Comparison of ENCODE assay signal across 27 cellular contexts in the genomic region with DNA sequence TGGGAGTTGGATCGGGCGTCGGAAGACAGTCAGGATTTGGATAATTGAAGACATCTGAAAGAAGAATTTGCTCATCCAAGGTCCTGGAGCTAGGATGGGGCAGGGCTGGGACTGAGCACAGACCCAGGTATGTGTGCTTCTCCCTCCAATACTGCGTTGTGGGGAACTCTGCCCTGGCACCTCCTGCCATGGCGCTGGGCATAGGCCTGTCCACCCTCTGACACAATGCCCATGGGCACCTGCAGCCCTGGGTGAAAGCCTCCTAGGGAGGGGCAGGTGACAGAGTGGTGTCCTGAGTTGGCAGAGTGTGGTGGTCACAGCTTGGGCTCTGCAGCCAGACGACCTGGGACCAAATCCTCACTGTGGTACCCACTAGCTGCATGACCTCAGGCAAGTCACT.
"Had no signal": no experiment of that assay in that cellular context is flagged by ENCODE, and none has a peak within 500 bp of the region (broad histone marks: within the 10 kb centered on the region; RNA-seq: fewer than 3 reads in every experiment).

No MANE protein-coding gene starts in this region.

- H3K27ac Mint-ChIP-seq: activated B cell treated with CpG ODN at 0.5 μM for 24 hours; activated CD8-positive, alpha-beta T cell treated with anti-CD3 and anti-CD28 coated beads for 36 hours; activated naive CD8-positive, alpha-beta T cell; activated T-helper 17 cell treated with anti-CD3 and anti-CD28 coated beads, Interleukin-2, amount 50 U/mL, for 72 hours; T-helper 17 cell; T-helper 2 cell treated with Interferon-gamma antibody and Interleukin-4, amounts not matched to agents 5 μg/mL and 100 μg/mL, for 36 hours had no signal

- H3K27ac ChIP-seq: esophagus muscularis mucosa, foreskin keratinocyte, gastrocnemius medialis, WERI-Rb-1 had no signal

- H3K4me3 ChIP-seq: esophagus muscularis mucosa, gastrocnemius medialis had no signal

- H3K27me3 Mint-ChIP-seq: activated CD8-positive, alpha-beta T cell treated with anti-CD3 and anti-CD28 coated beads for 36 hours; activated naive CD8-positive, alpha-beta T cell had no signal

- DNase-seq: activated B cell treated with CpG ODN at 0.5 μM for 24 hours; activated CD4-positive, alpha-beta T cell treated with anti-CD3 and anti-CD28 coated beads for 48 hours; activated CD4-positive, alpha-beta T cell treated with anti-CD3 and anti-CD28 coated beads, Interleukin-2, amount 50 U/mL, for 1 hour; activated CD4-positive, alpha-beta T cell treated with anti-CD3 and anti-CD28 coated beads, Interleukin-2, amount 50 U/mL, for 48 hours; activated CD8-positive, alpha-beta memory T cell treated with anti-CD3 and anti-CD28 coated beads for 24 hours; activated CD8-positive, alpha-beta T cell treated with anti-CD3 and anti-CD28 coated beads for 36 hours; activated effector memory CD4-positive, alpha-beta T cell treated with Interleukin-2 at 50 U/mL for 16 hours; activated gamma-delta T cell treated with Interleukin-2 at 50 U/mL for 16 hours; activated naive CD4-positive, alpha-beta T cell treated with anti-CD3 and anti-CD28 coated beads, Interleukin-2, amount 50 U/mL, for 16 hours; activated naive CD4-positive, alpha-beta T cell treated with Interleukin-2 at 50 U/mL for 16 hours; activated T-cell treated with anti-CD3 and anti-CD28 coated beads, Interleukin-2, amount 50 U/mL, for 4 hours; amniotic stem cell; anterior cingulate cortex; caudate nucleus; cortex of kidney; effector CD8-positive, alpha-beta T cell; foreskin keratinocyte; gastrocnemius medialis; T-helper 1 cell; T-helper 17 cell; T1000; WERI-Rb-1 had no signal

- H3K9me3 Mint-ChIP-seq: activated B cell treated with CpG ODN at 0.5 μM for 24 hours; activated T-helper 17 cell treated with anti-CD3 and anti-CD28 coated beads, Interleukin-2, amount 50 U/mL, for 72 hours; T-helper 2 cell treated with Interferon-gamma antibody and Interleukin-4, amounts not matched to agents 5 μg/mL and 100 μg/mL, for 36 hours had no signal

- H3K4me1 Mint-ChIP-seq: activated T-helper 17 cell treated with anti-CD3 and anti-CD28 coated beads, Interleukin-2, amount 50 U/mL, for 72 hours; T-helper 17 cell had no signal

- H3K27me3 ChIP-seq: esophagus muscularis mucosa, gastrocnemius medialis had no signal

- ATAC-seq: activated CD4-positive, CD25-positive, alpha-beta regulatory T cell treated with anti-CD3 and anti-CD28 coated beads, Interleukin-2, amount 50 U/mL, for 24 hours; activated CD8-positive, alpha-beta T cell treated with anti-CD3 and anti-CD28 coated beads for 36 hours; activated T-cell treated with anti-CD3 and anti-CD28 coated beads, Interleukin-2, amount 50 U/mL, for 4 hours; activated T-helper 17 cell treated with anti-CD3 and anti-CD28 coated beads, Interleukin-2, amount 50 U/mL, for 72 hours; foreskin keratinocyte; gastrocnemius medialis; T-helper 17 cell had no signal

- H3K36me3 Mint-ChIP-seq: activated naive CD8-positive, alpha-beta T cell had no signal

- H3K4me3 Mint-ChIP-seq: activated B cell treated with CpG ODN at 0.5 μM for 24 hours; activated CD8-positive, alpha-beta T cell treated with anti-CD3 and anti-CD28 coated beads for 36 hours; activated naive CD8-positive, alpha-beta T cell; activated T-cell treated with anti-CD3 and anti-CD28 coated beads, Interleukin-2, amount 50 U/mL, for 4 hours; activated T-helper 17 cell treated with anti-CD3 and anti-CD28 coated beads, Interleukin-2, amount 50 U/mL, for 72 hours; T-helper 17 cell; T-helper 2 cell treated with Interferon-gamma antibody and Interleukin-4, amounts not matched to agents 5 μg/mL and 100 μg/mL, for 36 hours had no signal

- H3K36me3 ChIP-seq: esophagus muscularis mucosa, gastrocnemius medialis, WERI-Rb-1 had no signal

- H3K9me3 ChIP-seq: gastrocnemius medialis had no signal

- H3K4me1 ChIP-seq: foreskin keratinocyte, gastrocnemius medialis had no signal
